Comparison of ENCODE assay signal across 9 cellular contexts in genomic region chr11:105046898-105047579, GRCh38. TPM values are rescaled to one million over a fixed set of nuclear protein-coding genes. Genes with fewer than 3 reads are reported as not detected.
A peak's percentile ranks its signal among the peaks of the same experiment; 100 is the strongest.
DNase-seq lines count a peak whose midpoint lies in the region; ATAC-seq and TF ChIP-seq lines count a peak whose summit lies in the region.
"Had no signal": no experiment of that assay in that cellular context is flagged by ENCODE, and none has a peak within 500 bp of the region (broad histone marks: within the 10 kb centered on the region; RNA-seq: fewer than 3 reads in every experiment).

No MANE protein-coding gene starts in this region.

- H3K9me2 ChIP-seq in GM23248 (ENCODE audit: insufficient read depth) (no peaks in the 10 kb centered on the region), MM.1S (replicated peaks; ENCODE audit: insufficient read depth, low read length) (no peaks in the 10 kb centered on the region)

- H3K27ac ChIP-seq in GM23248 (peak overlapping the region; percentile 80), skeletal muscle tissue (ENCODE audit: low read depth, low read length) (peak overlapping the region; percentile 4), MM.1S (ENCODE audit: low read length) (no peak overlapping the region)

- no peaks in the 10 kb centered on the region for H3K36me3 ChIP-seq in GM23248 (ENCODE audit: low read depth)
- no peaks in the 10 kb centered on the region for H3K36me3 ChIP-seq in skeletal muscle tissue (ENCODE audit: control insufficient read depth in 3 of 3, insufficient read depth in 3 of 3, low read length in 3 of 3)
- no peaks in the 10 kb centered on the region for H3K36me3 ChIP-seq in MM.1S (replicated peaks; ENCODE audit: insufficient read depth, low read length)

- peak overlapping the region; percentile 33 for H3K9ac ChIP-seq in GM23248
- no peak overlapping the region for H3K9ac ChIP-seq in skeletal muscle tissue (ENCODE audit: low read depth in 1 of 3, low read length in 3 of 3)
- H3K9ac ChIP-seq in MM.1S (ENCODE audit: low read length), result no peak overlapping the region

- H3K4me2 ChIP-seq in GM23248 (ENCODE audit: unreplicated experiment) (peak overlapping the region; percentile 66), MM.1S (ENCODE audit: low read depth, low read length) (no peak overlapping the region)

- peak overlapping the region; percentile 38 for H3K4me3 ChIP-seq in GM23248
- no peak overlapping the region for H3K4me3 ChIP-seq in skeletal muscle tissue (ENCODE audit: low read length in 3 of 3)
- no peak overlapping the region for H3K4me3 ChIP-seq in MM.1S (ENCODE audit: low read length)

- TF ChIP-seq CTCF in MM.1S (IDR thresholded peaks at IDR 0.05; ENCODE audit: low read length), result no peak

- in situ Hi-C loops in GM23248 (cut with MboI), result no loop called here

- H3K9me3 ChIP-seq in GM23248 (ENCODE audit: low read depth), result no peaks in the 10 kb centered on the region
- H3K9me3 ChIP-seq in skeletal muscle tissue (ENCODE audit: control insufficient read depth in 3 of 3, low read length in 3 of 3), result no peaks in the 10 kb centered on the region
- no peaks in the 10 kb centered on the region for H3K9me3 ChIP-seq in MM.1S (replicated peaks; ENCODE audit: insufficient read depth, low read length)

- H3K79me2 ChIP-seq in GM23248 (ENCODE audit: insufficient read depth) (no peaks in the 10 kb centered on the region), MM.1S (ENCODE audit: low read length) (no peaks in the 10 kb centered on the region)

- peaks cover 21% of the 10 kb centered on the region for H3K4me1 ChIP-seq in GM23248 (ENCODE audit: insufficient read depth)
- peaks cover 0 to 3% (median 0%) of the 10 kb centered on the region in 3 donors for H3K4me1 ChIP-seq in skeletal muscle tissue (ENCODE audit: control insufficient read depth in 3 of 3, insufficient read depth in 3 of 3, low read length in 3 of 3)
- H3K4me1 ChIP-seq in MM.1S (ENCODE audit: low read length), result peaks cover 16% of the 10 kb centered on the region

- H2AFZ ChIP-seq in GM23248 (no peak overlapping the region; the same call in 1 of the 2 replicates), MM.1S (ENCODE audit: low read length) (no peak overlapping the region)

- 2 to 3% methylated on average over 8 of the region's 8 CpGs for WGBS in GM23248 (ENCODE audit: low coverage in 1 of 2, low lambda C conversion rate in 2 of 2, missing lambda C conversion rate in 2 of 2), 2 experiments

- peaks cover 12% of the 10 kb centered on the region for H3F3A ChIP-seq in GM23248 (ENCODE audit: insufficient read depth)
- no peaks in the 10 kb centered on the region for H3F3A ChIP-seq in MM.1S (ENCODE audit: insufficient read depth, low read length)

- no peaks in the 10 kb centered on the region for H3K27me3 ChIP-seq in GM23248 (replicated peaks; ENCODE audit: insufficient read depth)
- no peaks in the 10 kb centered on the region for H3K27me3 ChIP-seq in skeletal muscle tissue (ENCODE audit: control insufficient read depth in 3 of 3, insufficient read depth in 3 of 3, low read length in 3 of 3)
- H3K27me3 ChIP-seq in MM.1S (replicated peaks; ENCODE audit: insufficient read depth, low read length), result no peaks in the 10 kb centered on the region

- DNase-seq in GM23248 (peak; percentile 96), T1000 (lab: John Stamatoyannopoulos, UW) (peak; percentile 42), left ventricle myocardium superior (no peak), OCI-M1 (lab: John Stamatoyannopoulos, UW) (no peak), MM.1S (no peak)
- DNase-seq in effector CD4-positive, alpha-beta T cell, result no peak
- DNase-seq: effector memory CD4-positive, alpha-beta T cell had no signal

- peak; percentile 52 for ATAC-seq in left ventricle myocardium superior
- no peak for ATAC-seq in GM18502 (IDR thresholded peaks at IDR 0.05; ENCODE audit: poor library complexity, unreplicated experiment)

- intact Hi-C loops in left ventricle myocardium superior (cut with micrococcal nuclease), result no loop called here

- H4K20me1 ChIP-seq in GM23248 (ENCODE audit: insufficient read depth) (no peaks in the 10 kb centered on the region), MM.1S (ENCODE audit: insufficient read depth, low read length) (no peaks in the 10 kb centered on the region)

RNA-seq across cellular contexts. Expression of gene CARD16, which starts 1.9 kb away (rescaled TPM):
- total RNA-seq in GM23248 (2014; rRNA removed; shearing (Covaris generic)), result not detected in 2 replicates
- polyA plus RNA-seq in GM23248 (2016; fragmentation: Nextera tagmentation; extraction: Ambion mirVana), result not detected in 2 replicates
- total RNA-seq in left ventricle myocardium superior (10.9 TPM), skeletal muscle tissue (4.2 TPM)

RNA-seq across cellular contexts. Expression of gene CASP1, which starts 12.1 kb away (rescaled TPM):
- total RNA-seq in GM23248 (2014; rRNA removed; shearing (Covaris generic)), result 2.7 and 5.7 TPM in 2 replicates
- polyA plus RNA-seq in GM23248 (2016; fragmentation: Nextera tagmentation; extraction: Ambion mirVana), result 9.7 and 9.9 TPM in 2 replicates
- total RNA-seq in left ventricle myocardium superior (11.3 TPM), skeletal muscle tissue (11.5 TPM)

RNA-seq across cellular contexts. Expression of gene CASP5, which starts 24.1 kb away (rescaled TPM):
- total RNA-seq in GM23248 (2014; rRNA removed; shearing (Covaris generic)), result not detected in 2 replicates
- polyA plus RNA-seq in GM23248 (2016; fragmentation: Nextera tagmentation; extraction: Ambion mirVana), result not detected in 2 replicates
- total RNA-seq in left ventricle myocardium superior, result not detected
- 0.52 TPM for total RNA-seq in skeletal muscle tissue

Comparison
In these comparisons a context has a peak if more than half of its experiments do, and no peak if none do; other contexts are left out.
1. DNase-seq: peak in GM23248 (single experiment) and T1000 (single experiment); none in left ventricle myocardium superior (single experiment), effector CD4-positive, alpha-beta T cell (single experiment), OCI-M1 (single experiment) and MM.1S (single experiment).